In genomic region chr1:94027735-94028515, GRCh38 we compare ENCODE assay signal across 36 cellular contexts.
"Had no signal": no experiment of that assay in that cellular context is flagged by ENCODE, and none has a peak within 500 bp of the region (broad histone marks: within the 10 kb centered on the region; RNA-seq: fewer than 3 reads in every experiment).

No MANE protein-coding gene starts in this region.

- H3K9me3 Mint-ChIP-seq: activated B cell treated with CpG ODN at 0.5 μM for 24 hours; activated CD4-positive, alpha-beta memory T cell treated with anti-CD3 and anti-CD28 coated beads, Interleukin-2, amount 10 ng/mL, durations not matched to agents 7 days and 5 days; activated naive CD4-positive, alpha-beta T cell treated with anti-CD3 and anti-CD28 coated beads, Interleukin-2, amount 10 ng/mL, durations not matched to agents 7 days and 5 days; activated naive CD8-positive, alpha-beta T cell treated with anti-CD3 and anti-CD28 coated beads, Interleukin-2, amount 50 U/mL, for 24 hours had no signal

- H3K27me3 Mint-ChIP-seq: activated naive CD8-positive, alpha-beta T cell had no signal

- H3K36me3 Mint-ChIP-seq: activated CD8-positive, alpha-beta memory T cell treated with anti-CD3 and anti-CD28 coated beads, Interleukin-2, amount 10 ng/mL, durations not matched to agents 7 days and 5 days; activated naive CD4-positive, alpha-beta T cell treated with anti-CD3 and anti-CD28 coated beads, Interleukin-2, amount 10 ng/mL, durations not matched to agents 7 days and 5 days; activated naive CD8-positive, alpha-beta T cell had no signal

- H3K4me3 Mint-ChIP-seq: activated B cell treated with CpG ODN at 0.5 μM for 24 hours; activated CD4-positive, alpha-beta memory T cell treated with anti-CD3 and anti-CD28 coated beads, Interleukin-2, amount 10 ng/mL, durations not matched to agents 7 days and 5 days; activated CD8-positive, alpha-beta memory T cell treated with anti-CD3 and anti-CD28 coated beads, Interleukin-2, amount 10 ng/mL, durations not matched to agents 7 days and 5 days; activated naive CD4-positive, alpha-beta T cell treated with anti-CD3 and anti-CD28 coated beads, Interleukin-2, amount 10 ng/mL, durations not matched to agents 7 days and 5 days; activated naive CD8-positive, alpha-beta T cell; activated naive CD8-positive, alpha-beta T cell treated with anti-CD3 and anti-CD28 coated beads, Interleukin-2, amount 50 U/mL, for 24 hours had no signal

- FAIRE-seq: RCC 7860 had no signal

- H3K4me1 Mint-ChIP-seq: activated CD8-positive, alpha-beta memory T cell treated with anti-CD3 and anti-CD28 coated beads, Interleukin-2, amount 10 ng/mL, durations not matched to agents 7 days and 5 days; activated naive CD4-positive, alpha-beta T cell treated with anti-CD3 and anti-CD28 coated beads, Interleukin-2, amount 10 ng/mL, durations not matched to agents 7 days and 5 days; activated naive CD8-positive, alpha-beta T cell treated with anti-CD3 and anti-CD28 coated beads, Interleukin-2, amount 50 U/mL, for 24 hours had no signal

- H3K27ac ChIP-seq: RWPE1, VCaP had no signal

- DNase-seq: activated B cell treated with CpG ODN at 0.5 μM for 24 hours; activated CD4-positive, alpha-beta memory T cell treated with anti-CD3 and anti-CD28 coated beads, Interleukin-2, amount 10 ng/mL, durations not matched to agents 7 days and 5 days; activated CD4-positive, alpha-beta T cell treated with anti-CD3 and anti-CD28 coated beads for 4 hours; activated CD4-positive, CD25-positive, alpha-beta regulatory T cell treated with anti-CD3 and anti-CD28 coated beads, Interleukin-2, amount 50 U/mL, for 72 hours; activated CD8-positive, alpha-beta memory T cell treated with anti-CD3 and anti-CD28 coated beads for 24 hours; activated CD8-positive, alpha-beta memory T cell treated with anti-CD3 and anti-CD28 coated beads, Interleukin-2, amount 10 ng/mL, durations not matched to agents 7 days and 5 days; activated CD8-positive, alpha-beta memory T cell treated with anti-CD3 and anti-CD28 coated beads, Interleukin-2, amount 50 U/mL, for 48 hours; activated effector memory CD4-positive, alpha-beta T cell treated with Interleukin-2 at 50 U/mL for 16 hours; activated naive CD4-positive, alpha-beta T cell treated with anti-CD3 and anti-CD28 coated beads, Interleukin-2, amount 10 ng/mL, durations not matched to agents 7 days and 5 days; activated naive CD8-positive, alpha-beta T cell treated with anti-CD3 and anti-CD28 coated beads, Interleukin-2, amount 50 U/mL, for 24 hours; activated T-cell treated with anti-CD3 and anti-CD28 coated beads, Interleukin-2, amount 50 U/mL, for 48 hours; amniotic stem cell; aorta; caudate nucleus; Karpas-422; KBM-7; NCI-H1105; NCI-H1417 treated with DMSO at 0.1 percent for 48 hours; NCI-H187 treated with DMSO at 0.1 percent for 48 hours; NCI-H2081; NCI-H2171 treated with DMSO at 0.1 percent for 48 hours; NCI-H2227 treated with DMSO at 0.1 percent for 48 hours; NCI-H446 treated with DMSO at 0.1 percent for 48 hours; NCI-H524; NCI-H748 treated with DMSO at 0.1 percent for 48 hours; NK-92 treated with Interleukin-12 subunit alpha and Interleukin-12 subunit beta, amount 100 ng/mL, for 24 hours; PC-3; SIG-M5; SW 1271; T-helper 1 cell; T-helper 2 cell; T-helper 9 cell had no signal

- H3K27ac Mint-ChIP-seq: activated B cell treated with CpG ODN at 0.5 μM for 24 hours; activated CD4-positive, alpha-beta memory T cell treated with anti-CD3 and anti-CD28 coated beads, Interleukin-2, amount 10 ng/mL, durations not matched to agents 7 days and 5 days; activated CD8-positive, alpha-beta memory T cell treated with anti-CD3 and anti-CD28 coated beads, Interleukin-2, amount 10 ng/mL, durations not matched to agents 7 days and 5 days; activated naive CD4-positive, alpha-beta T cell treated with anti-CD3 and anti-CD28 coated beads, Interleukin-2, amount 10 ng/mL, durations not matched to agents 7 days and 5 days; activated naive CD8-positive, alpha-beta T cell; activated naive CD8-positive, alpha-beta T cell treated with anti-CD3 and anti-CD28 coated beads, Interleukin-2, amount 50 U/mL, for 24 hours had no signal
